In the genomic region with DNA sequence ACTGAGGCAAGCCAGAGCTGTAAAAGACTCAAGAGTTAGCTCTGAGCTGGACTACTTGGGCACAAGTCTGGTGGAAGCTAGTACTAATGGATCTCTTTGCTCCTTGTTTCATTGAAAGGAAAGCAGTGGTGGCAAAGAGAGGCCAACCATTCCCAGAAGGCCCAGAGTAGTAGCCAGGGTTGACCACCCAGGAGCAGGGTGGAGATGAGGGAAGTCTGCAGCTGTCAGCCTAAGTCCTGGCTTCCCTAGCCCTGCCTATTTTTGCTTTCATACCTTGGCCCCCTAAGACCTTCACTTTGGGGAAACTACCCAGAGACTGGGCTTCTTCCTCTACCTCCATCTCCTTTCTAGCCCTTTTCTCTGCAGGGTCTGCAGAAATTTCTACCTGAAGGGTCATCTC, we compare ENCODE assay signal across 22 cellular contexts.
"Had no signal": no experiment of that assay in that cellular context is flagged by ENCODE, and none has a peak within 500 bp of the region (broad histone marks: within the 10 kb centered on the region; RNA-seq: fewer than 3 reads in every experiment).

No MANE protein-coding gene starts in this region.

- H3K27me3 ChIP-seq: ascending aorta, breast epithelium, MG63 had no signal

- H3K4me1 ChIP-seq: breast epithelium had no signal

- DNase-seq: activated CD4-positive, alpha-beta T cell treated with anti-CD3 and anti-CD28 coated beads, Interleukin-2, amount 10 ng/mL, durations not matched to agents 24 days and 14 days; activated CD4-positive, alpha-beta T cell treated with anti-CD3 and anti-CD28 coated beads, Interleukin-2, amount 50 U/mL, for 4 hours; activated CD8-positive, alpha-beta T cell treated with anti-CD3 and anti-CD28 coated beads for 36 hours; activated gamma-delta T cell; activated naive CD4-positive, alpha-beta T cell treated with Interleukin-2 at 50 U/mL for 16 hours; activated naive CD8-positive, alpha-beta T cell treated with anti-CD3 and anti-CD28 coated beads, Interleukin-2, amount 10 ng/mL, durations not matched to agents 7 days and 5 days; activated T-cell treated with anti-CD3 and anti-CD28 coated beads, Interleukin-2, amount 50 U/mL, for 1 hour; amygdala; Kasumi-1; MG63; NCI-H1048; NCI-H1436; NCI-H1930; SIG-M5; SW 1271; T-helper 1 cell; T-helper 2 cell; T-helper 9 cell had no signal

- H3K27ac ChIP-seq: ascending aorta, breast epithelium, PC-9, RWPE1 had no signal

- H2AFZ ChIP-seq: PC-9 had no signal

- H3K4me3 ChIP-seq: ascending aorta, breast epithelium, MG63, PC-9 had no signal

- H3K9me3 ChIP-seq: ascending aorta, breast epithelium, MG63 had no signal

- ATAC-seq: activated CD8-positive, alpha-beta T cell treated with anti-CD3 and anti-CD28 coated beads for 36 hours had no signal

- H3K36me3 ChIP-seq: ascending aorta, breast epithelium, MG63 had no signal

- H3K4me2 ChIP-seq: PC-9 had no signal
